Comparison of ENCODE assay signal across 14 cellular contexts in genomic region chr18:42801706-42802105, GRCh38.
"Had no signal": no experiment of that assay in that cellular context is flagged by ENCODE, and none has a peak within 500 bp of the region (broad histone marks: within the 10 kb centered on the region; RNA-seq: fewer than 3 reads in every experiment).

No MANE protein-coding gene starts in this region.

- H3K9me3 Mint-ChIP-seq: activated naive CD4-positive, alpha-beta T cell treated with anti-CD3 and anti-CD28 coated beads for 36 hours; nephron progenitor cell had no signal

- H3K4me3 ChIP-seq: gastrocnemius medialis, heart right ventricle, left lung, pancreas, skin epidermis had no signal

- FAIRE-seq: pancreas had no signal

- H3K36me3 ChIP-seq: brain microvascular endothelial cell, gastrocnemius medialis, heart right ventricle, left lung, pancreas had no signal

- ATAC-seq: activated T-helper 17 cell treated with anti-CD3 and anti-CD28 coated beads, Interleukin-2, amount 50 U/mL, for 72 hours; gastrocnemius medialis; heart right ventricle; left lung; pancreas had no signal

- DNase-seq: activated CD4-positive, alpha-beta T cell treated with anti-CD3 and anti-CD28 coated beads, Interleukin-2, amount 50 U/mL, for 1 hour; activated naive CD4-positive, alpha-beta T cell treated with anti-CD3 and anti-CD28 coated beads for 36 hours; activated T-cell treated with anti-CD3 and anti-CD28 coated beads for 4 hours; brain microvascular endothelial cell; cerebellar nuclear complex; dermis blood vessel endothelial cell; gastrocnemius medialis; heart right ventricle; left lung; nephron progenitor cell; pancreas had no signal

- H3K4me1 Mint-ChIP-seq: activated T-helper 17 cell treated with anti-CD3 and anti-CD28 coated beads, Interleukin-2, amount 50 U/mL, for 72 hours had no signal

- H3K4me1 ChIP-seq: gastrocnemius medialis, heart right ventricle, left lung, pancreas had no signal

- H3K9me3 ChIP-seq: gastrocnemius medialis, heart right ventricle, left lung, pancreas had no signal

- H3K27ac Mint-ChIP-seq: activated naive CD4-positive, alpha-beta T cell treated with anti-CD3 and anti-CD28 coated beads for 36 hours; activated T-helper 17 cell treated with anti-CD3 and anti-CD28 coated beads, Interleukin-2, amount 50 U/mL, for 72 hours; nephron progenitor cell; T-helper 2 cell treated with Interferon-gamma antibody and Interleukin-4, amounts not matched to agents 5 μg/mL and 100 μg/mL, for 36 hours had no signal

- H3K4me3 Mint-ChIP-seq: activated naive CD4-positive, alpha-beta T cell treated with anti-CD3 and anti-CD28 coated beads for 36 hours; activated T-helper 17 cell treated with anti-CD3 and anti-CD28 coated beads, Interleukin-2, amount 50 U/mL, for 72 hours; nephron progenitor cell; T-helper 2 cell treated with Interferon-gamma antibody and Interleukin-4, amounts not matched to agents 5 μg/mL and 100 μg/mL, for 36 hours had no signal

- H3K27me3 Mint-ChIP-seq: activated T-helper 17 cell treated with anti-CD3 and anti-CD28 coated beads, Interleukin-2, amount 50 U/mL, for 72 hours had no signal

- H3K27me3 ChIP-seq: brain microvascular endothelial cell, gastrocnemius medialis, heart right ventricle, left lung, pancreas had no signal

- H3K27ac ChIP-seq: brain microvascular endothelial cell, gastrocnemius medialis, heart right ventricle, left lung, pancreas, skin epidermis had no signal
